Comparison of ENCODE assay signal across 1 cellular context in the genomic region with DNA sequence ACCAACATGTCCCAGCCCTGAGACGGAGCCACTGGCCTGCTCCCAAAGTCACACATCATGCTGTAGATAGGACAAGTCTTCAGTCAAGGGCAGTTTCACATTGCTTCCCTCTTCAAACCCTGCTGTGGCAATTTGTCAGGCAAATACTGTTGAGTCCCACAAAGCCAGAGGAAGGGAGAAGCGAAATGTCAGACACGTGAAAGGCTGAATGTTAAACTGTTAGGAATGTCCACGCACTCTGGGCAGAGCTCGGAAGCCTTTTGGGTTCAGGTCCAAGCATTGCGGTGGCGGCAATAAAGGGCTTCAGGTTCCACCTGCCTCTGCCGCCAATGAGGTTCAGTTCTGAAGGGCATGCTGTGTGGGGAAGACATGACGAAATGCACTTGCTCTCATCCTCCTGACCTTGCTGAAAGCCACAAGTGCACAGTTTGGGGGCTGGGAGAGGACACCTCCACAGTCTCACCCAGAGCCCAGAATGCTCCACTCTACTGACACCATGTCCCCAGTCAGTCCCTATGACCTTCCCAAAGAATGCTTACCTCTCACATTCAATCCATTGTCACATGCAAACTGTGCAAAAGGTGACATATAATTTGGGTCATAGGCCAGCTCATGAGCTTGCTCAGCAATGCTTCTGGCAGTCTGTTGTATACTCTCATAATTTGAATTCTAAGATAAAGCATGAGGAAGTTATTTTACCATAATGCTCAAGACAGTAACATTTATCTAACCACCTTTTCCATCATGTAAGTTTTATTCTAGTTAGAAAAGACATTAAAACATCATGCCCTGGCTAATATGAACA.
TF ChIP-seq lines count a peak whose summit lies in the region.

No MANE protein-coding gene starts in this region.

TF ChIP-seq in HEK293, 187 proteins besides CTCF, POLR2A, EP300 and RAD21 (continued from another document and continues in another):
- TF ChIP-seq, protein P1, sequence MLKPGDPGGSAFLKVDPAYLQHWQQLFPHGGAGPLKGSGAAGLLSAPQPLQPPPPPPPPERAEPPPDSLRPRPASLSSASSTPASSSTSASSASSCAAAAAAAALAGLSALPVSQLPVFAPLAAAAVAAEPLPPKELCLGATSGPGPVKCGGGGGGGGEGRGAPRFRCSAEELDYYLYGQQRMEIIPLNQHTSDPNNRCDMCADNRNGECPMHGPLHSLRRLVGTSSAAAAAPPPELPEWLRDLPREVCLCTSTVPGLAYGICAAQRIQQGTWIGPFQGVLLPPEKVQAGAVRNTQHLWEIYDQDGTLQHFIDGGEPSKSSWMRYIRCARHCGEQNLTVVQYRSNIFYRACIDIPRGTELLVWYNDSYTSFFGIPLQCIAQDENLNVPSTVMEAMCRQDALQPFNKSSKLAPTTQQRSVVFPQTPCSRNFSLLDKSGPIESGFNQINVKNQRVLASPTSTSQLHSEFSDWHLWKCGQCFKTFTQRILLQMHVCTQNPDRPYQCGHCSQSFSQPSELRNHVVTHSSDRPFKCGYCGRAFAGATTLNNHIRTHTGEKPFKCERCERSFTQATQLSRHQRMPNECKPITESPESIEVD (tag by site-specific recombination; IDR thresholded peaks at IDR 0.05), result no peak
- TF ChIP-seq ZBTB7A (tag by site-specific recombination; IDR thresholded peaks at IDR 0.05; ENCODE audit: low read depth) (no peak), GLIS2 (tag by site-specific recombination; IDR thresholded peaks at IDR 0.05) (no peak), ZNF341 (tag by site-specific recombination; IDR thresholded peaks at IDR 0.05; ENCODE audit: low read depth) (no peak), ZNF529 (tag by site-specific recombination; IDR thresholded peaks at IDR 0.05; ENCODE audit: insufficient replicate concordance) (no peak), GFI1B (tag by site-specific recombination; IDR thresholded peaks at IDR 0.05) (no peak), ZNF585B (tag by site-specific recombination; IDR thresholded peaks at IDR 0.05) (no peak), ZNF335 (tag by site-specific recombination; conservative IDR thresholded peaks at IDR 0.05) (peak; percentile 61), GLI2 (tag by site-specific recombination; IDR thresholded peaks at IDR 0.05; ENCODE audit: borderline replicate concordance, low read depth) (no peak), ZNF138 (tag by site-specific recombination; IDR thresholded peaks at IDR 0.05; ENCODE audit: borderline replicate concordance) (no peak), GLIS1 (tag by site-specific recombination; IDR thresholded peaks at IDR 0.05) (peak; percentile 83), BCL11A (tag by site-specific recombination; IDR thresholded peaks at IDR 0.05; ENCODE audit: low read depth) (no peak), ZNF121 (tag by site-specific recombination; IDR thresholded peaks at IDR 0.05) (no peak), ZBTB48 (tag by site-specific recombination; IDR thresholded peaks at IDR 0.05) (no peak; the same call in 1 of the 2 replicates), ZNF654 (tag by site-specific recombination; IDR thresholded peaks at IDR 0.05; ENCODE audit: low read depth) (no peak), ZNF670 (tag by site-specific recombination; IDR thresholded peaks at IDR 0.05; ENCODE audit: low read depth) (no peak), ZNF211 (tag by site-specific recombination; IDR thresholded peaks at IDR 0.05; ENCODE audit: low read depth) (no peak), ZNF548 (tag by site-specific recombination; IDR thresholded peaks at IDR 0.05) (no peak), ZNF777 (tag by site-specific recombination; IDR thresholded peaks at IDR 0.05; ENCODE audit: borderline replicate concordance) (no peak), ZNF350 (tag by site-specific recombination; IDR thresholded peaks at IDR 0.05) (no peak), SCRT2 (tag by site-specific recombination; IDR thresholded peaks at IDR 0.05) (peak; percentile 96), KLF7 (tag by site-specific recombination; IDR thresholded peaks at IDR 0.05; ENCODE audit: borderline replicate concordance) (no peak), ZBTB17 (tag by site-specific recombination; IDR thresholded peaks at IDR 0.05) (peak; percentile 84), ZBTB8A (tag by site-specific recombination; IDR thresholded peaks at IDR 0.05) (peak; percentile 72), ZNF202 (tag by site-specific recombination; IDR thresholded peaks at IDR 0.05; ENCODE audit: borderline replicate concordance) (no peak), ZEB2 (tag by site-specific recombination; IDR thresholded peaks at IDR 0.05) (no peak; the same call in 1 of the 2 replicates), OSR2 (tag by site-specific recombination; IDR thresholded peaks at IDR 0.05) (peak; percentile 83; the same call in 1 of the 2 replicates), ZNF623 (tag by site-specific recombination; IDR thresholded peaks at IDR 0.05) (no peak), ZNF558 (tag by site-specific recombination; IDR thresholded peaks at IDR 0.05) (no peak)
- TF ChIP-seq, protein P2, sequence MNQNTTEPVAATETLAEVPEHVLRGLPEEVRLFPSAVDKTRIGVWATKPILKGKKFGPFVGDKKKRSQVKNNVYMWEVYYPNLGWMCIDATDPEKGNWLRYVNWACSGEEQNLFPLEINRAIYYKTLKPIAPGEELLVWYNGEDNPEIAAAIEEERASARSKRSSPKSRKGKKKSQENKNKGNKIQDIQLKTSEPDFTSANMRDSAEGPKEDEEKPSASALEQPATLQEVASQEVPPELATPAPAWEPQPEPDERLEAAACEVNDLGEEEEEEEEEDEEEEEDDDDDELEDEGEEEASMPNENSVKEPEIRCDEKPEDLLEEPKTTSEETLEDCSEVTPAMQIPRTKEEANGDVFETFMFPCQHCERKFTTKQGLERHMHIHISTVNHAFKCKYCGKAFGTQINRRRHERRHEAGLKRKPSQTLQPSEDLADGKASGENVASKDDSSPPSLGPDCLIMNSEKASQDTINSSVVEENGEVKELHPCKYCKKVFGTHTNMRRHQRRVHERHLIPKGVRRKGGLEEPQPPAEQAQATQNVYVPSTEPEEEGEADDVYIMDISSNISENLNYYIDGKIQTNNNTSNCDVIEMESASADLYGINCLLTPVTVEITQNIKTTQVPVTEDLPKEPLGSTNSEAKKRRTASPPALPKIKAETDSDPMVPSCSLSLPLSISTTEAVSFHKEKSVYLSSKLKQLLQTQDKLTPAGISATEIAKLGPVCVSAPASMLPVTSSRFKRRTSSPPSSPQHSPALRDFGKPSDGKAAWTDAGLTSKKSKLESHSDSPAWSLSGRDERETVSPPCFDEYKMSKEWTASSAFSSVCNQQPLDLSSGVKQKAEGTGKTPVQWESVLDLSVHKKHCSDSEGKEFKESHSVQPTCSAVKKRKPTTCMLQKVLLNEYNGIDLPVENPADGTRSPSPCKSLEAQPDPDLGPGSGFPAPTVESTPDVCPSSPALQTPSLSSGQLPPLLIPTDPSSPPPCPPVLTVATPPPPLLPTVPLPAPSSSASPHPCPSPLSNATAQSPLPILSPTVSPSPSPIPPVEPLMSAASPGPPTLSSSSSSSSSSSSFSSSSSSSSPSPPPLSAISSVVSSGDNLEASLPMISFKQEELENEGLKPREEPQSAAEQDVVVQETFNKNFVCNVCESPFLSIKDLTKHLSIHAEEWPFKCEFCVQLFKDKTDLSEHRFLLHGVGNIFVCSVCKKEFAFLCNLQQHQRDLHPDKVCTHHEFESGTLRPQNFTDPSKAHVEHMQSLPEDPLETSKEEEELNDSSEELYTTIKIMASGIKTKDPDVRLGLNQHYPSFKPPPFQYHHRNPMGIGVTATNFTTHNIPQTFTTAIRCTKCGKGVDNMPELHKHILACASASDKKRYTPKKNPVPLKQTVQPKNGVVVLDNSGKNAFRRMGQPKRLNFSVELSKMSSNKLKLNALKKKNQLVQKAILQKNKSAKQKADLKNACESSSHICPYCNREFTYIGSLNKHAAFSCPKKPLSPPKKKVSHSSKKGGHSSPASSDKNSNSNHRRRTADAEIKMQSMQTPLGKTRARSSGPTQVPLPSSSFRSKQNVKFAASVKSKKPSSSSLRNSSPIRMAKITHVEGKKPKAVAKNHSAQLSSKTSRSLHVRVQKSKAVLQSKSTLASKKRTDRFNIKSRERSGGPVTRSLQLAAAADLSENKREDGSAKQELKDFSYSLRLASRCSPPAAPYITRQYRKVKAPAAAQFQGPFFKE (tag by site-specific recombination; IDR thresholded peaks at IDR 0.05; ENCODE audit: borderline replicate concordance), result no peak
- TF ChIP-seq, protein P3, sequence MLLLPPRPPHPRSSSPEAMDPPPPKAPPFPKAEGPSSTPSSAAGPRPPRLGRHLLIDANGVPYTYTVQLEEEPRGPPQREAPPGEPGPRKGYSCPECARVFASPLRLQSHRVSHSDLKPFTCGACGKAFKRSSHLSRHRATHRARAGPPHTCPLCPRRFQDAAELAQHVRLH (tag by site-specific recombination; IDR thresholded peaks at IDR 0.05), result 0 out of 2 replicates have a peak, but pooled peaks have one; percentile 9
- TF ChIP-seq, protein P4, sequence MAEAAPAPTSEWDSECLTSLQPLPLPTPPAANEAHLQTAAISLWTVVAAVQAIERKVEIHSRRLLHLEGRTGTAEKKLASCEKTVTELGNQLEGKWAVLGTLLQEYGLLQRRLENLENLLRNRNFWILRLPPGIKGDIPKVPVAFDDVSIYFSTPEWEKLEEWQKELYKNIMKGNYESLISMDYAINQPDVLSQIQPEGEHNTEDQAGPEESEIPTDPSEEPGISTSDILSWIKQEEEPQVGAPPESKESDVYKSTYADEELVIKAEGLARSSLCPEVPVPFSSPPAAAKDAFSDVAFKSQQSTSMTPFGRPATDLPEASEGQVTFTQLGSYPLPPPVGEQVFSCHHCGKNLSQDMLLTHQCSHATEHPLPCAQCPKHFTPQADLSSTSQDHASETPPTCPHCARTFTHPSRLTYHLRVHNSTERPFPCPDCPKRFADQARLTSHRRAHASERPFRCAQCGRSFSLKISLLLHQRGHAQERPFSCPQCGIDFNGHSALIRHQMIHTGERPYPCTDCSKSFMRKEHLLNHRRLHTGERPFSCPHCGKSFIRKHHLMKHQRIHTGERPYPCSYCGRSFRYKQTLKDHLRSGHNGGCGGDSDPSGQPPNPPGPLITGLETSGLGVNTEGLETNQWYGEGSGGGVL (tag by site-specific recombination; IDR thresholded peaks at IDR 0.05), result no peak
- TF ChIP-seq, protein P5, sequence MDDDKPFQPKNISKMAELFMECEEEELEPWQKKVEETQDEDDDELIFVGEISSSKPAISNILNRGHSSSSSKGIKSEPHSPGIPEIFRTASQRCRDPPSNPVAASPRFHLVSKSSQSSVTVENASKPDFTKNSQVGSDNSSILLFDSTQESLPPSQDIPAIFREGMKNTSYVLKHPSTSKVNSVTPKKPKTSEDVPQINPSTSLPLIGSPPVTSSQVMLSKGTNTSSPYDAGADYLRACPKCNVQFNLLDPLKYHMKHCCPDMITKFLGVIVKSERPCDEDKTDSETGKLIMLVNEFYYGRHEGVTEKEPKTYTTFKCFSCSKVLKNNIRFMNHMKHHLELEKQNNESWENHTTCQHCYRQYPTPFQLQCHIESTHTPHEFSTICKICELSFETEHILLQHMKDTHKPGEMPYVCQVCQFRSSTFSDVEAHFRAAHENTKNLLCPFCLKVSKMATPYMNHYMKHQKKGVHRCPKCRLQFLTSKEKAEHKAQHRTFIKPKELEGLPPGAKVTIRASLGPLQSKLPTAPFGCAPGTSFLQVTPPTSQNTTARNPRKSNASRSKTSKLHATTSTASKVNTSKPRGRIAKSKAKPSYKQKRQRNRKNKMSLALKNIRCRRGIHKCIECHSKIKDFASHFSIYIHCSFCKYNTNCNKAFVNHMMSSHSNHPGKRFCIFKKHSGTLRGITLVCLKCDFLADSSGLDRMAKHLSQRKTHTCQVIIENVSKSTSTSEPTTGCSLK (tag by site-specific recombination; IDR thresholded peaks at IDR 0.05), result no peak
- TF ChIP-seq, protein P6, sequence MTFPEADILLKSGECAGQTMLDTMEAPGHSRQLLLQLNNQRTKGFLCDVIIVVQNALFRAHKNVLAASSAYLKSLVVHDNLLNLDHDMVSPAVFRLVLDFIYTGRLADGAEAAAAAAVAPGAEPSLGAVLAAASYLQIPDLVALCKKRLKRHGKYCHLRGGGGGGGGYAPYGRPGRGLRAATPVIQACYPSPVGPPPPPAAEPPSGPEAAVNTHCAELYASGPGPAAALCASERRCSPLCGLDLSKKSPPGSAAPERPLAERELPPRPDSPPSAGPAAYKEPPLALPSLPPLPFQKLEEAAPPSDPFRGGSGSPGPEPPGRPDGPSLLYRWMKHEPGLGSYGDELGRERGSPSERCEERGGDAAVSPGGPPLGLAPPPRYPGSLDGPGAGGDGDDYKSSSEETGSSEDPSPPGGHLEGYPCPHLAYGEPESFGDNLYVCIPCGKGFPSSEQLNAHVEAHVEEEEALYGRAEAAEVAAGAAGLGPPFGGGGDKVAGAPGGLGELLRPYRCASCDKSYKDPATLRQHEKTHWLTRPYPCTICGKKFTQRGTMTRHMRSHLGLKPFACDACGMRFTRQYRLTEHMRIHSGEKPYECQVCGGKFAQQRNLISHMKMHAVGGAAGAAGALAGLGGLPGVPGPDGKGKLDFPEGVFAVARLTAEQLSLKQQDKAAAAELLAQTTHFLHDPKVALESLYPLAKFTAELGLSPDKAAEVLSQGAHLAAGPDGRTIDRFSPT (tag by site-specific recombination; IDR thresholded peaks at IDR 0.05), result no peak
- TF ChIP-seq, protein P7, sequence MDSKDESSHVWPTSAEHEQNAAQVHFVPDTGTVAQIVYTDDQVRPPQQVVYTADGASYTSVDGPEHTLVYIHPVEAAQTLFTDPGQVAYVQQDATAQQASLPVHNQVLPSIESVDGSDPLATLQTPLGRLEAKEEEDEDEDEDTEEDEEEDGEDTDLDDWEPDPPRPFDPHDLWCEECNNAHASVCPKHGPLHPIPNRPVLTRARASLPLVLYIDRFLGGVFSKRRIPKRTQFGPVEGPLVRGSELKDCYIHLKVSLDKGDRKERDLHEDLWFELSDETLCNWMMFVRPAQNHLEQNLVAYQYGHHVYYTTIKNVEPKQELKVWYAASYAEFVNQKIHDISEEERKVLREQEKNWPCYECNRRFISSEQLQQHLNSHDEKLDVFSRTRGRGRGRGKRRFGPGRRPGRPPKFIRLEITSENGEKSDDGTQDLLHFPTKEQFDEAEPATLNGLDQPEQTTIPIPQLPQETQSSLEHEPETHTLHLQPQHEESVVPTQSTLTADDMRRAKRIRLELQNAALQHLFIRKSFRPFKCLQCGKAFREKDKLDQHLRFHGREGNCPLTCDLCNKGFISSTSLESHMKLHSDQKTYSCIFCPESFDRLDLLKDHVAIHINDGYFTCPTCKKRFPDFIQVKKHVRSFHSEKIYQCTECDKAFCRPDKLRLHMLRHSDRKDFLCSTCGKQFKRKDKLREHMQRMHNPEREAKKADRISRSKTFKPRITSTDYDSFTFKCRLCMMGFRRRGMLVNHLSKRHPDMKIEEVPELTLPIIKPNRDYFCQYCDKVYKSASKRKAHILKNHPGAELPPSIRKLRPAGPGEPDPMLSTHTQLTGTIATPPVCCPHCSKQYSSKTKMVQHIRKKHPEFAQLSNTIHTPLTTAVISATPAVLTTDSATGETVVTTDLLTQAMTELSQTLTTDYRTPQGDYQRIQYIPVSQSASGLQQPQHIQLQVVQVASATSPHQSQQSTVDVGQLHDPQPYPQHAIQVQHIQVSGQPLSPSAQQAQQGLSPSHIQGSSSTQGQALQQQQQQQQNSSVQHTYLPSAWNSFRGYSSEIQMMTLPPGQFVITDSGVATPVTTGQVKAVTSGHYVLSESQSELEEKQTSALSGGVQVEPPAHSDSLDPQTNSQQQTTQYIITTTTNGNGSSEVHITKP (tag by site-specific recombination; IDR thresholded peaks at IDR 0.05), result peak; percentile 53
